Comparison of ENCODE assay signal across 1 cellular context in the genomic region with DNA sequence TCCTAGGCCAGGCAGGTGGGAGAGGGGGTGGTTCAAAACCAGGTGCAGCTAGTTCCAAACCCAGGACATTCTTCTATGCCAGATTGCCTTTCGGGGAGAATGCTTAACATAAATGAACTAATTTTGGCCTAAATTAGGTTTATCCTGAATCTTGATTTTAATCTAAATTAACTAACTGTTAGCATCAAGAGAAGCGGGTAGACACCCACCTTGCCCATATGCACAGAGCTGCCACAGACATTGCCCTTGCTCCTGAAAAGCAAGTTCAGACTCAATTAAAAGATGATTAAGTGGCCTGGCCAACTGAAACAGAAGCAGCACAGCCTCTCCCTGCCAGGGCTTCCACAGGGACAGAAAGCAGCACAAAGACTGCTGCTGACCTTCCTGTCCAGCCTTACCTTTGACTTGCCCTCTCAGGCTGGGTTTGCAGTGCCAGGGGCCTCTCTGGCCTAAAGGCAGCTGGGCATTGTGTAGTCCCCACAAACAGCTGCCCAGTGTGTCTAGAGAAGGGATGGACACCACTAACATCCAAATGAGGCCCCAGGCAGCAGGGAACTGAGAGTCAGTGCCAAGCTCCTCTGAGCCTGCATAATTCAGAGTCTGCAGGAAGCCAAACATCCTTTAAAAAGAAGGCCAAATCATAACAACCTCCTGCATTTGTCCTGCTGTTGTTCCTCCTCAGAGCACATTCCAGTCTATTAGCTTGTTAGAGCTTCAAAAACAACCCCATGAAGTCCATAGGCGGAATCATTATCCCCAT.
TF ChIP-seq lines count a peak whose summit lies in the region.

No MANE protein-coding gene starts in this region.

TF ChIP-seq in IMR-90, 13 proteins besides CTCF, POLR2A, EP300 and RAD21:
- TF ChIP-seq MXI1 (IDR thresholded peaks at IDR 0.05; ENCODE audit: borderline replicate concordance, low read depth, low read length) = no peak
- TF ChIP-seq, protein P1, sequence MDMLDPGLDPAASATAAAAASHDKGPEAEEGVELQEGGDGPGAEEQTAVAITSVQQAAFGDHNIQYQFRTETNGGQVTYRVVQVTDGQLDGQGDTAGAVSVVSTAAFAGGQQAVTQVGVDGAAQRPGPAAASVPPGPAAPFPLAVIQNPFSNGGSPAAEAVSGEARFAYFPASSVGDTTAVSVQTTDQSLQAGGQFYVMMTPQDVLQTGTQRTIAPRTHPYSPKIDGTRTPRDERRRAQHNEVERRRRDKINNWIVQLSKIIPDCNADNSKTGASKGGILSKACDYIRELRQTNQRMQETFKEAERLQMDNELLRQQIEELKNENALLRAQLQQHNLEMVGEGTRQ (IDR thresholded peaks at IDR 0.05; ENCODE audit: low read depth, low read length) = no peak
- no peak for TF ChIP-seq CEBPB (IDR thresholded peaks at IDR 0.05; ENCODE audit: low read depth, low read length)
- TF ChIP-seq FOS (IDR thresholded peaks at IDR 0.05; ENCODE audit: low read depth, low read length) = no peak
- TF ChIP-seq, protein P2, sequence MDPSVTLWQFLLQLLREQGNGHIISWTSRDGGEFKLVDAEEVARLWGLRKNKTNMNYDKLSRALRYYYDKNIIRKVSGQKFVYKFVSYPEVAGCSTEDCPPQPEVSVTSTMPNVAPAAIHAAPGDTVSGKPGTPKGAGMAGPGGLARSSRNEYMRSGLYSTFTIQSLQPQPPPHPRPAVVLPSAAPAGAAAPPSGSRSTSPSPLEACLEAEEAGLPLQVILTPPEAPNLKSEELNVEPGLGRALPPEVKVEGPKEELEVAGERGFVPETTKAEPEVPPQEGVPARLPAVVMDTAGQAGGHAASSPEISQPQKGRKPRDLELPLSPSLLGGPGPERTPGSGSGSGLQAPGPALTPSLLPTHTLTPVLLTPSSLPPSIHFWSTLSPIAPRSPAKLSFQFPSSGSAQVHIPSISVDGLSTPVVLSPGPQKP (IDR thresholded peaks at IDR 0.05; ENCODE audit: borderline replicate concordance, low read depth, low read length) = no peak
- TF ChIP-seq MAFK (IDR thresholded peaks at IDR 0.05; ENCODE audit: low read depth, low read length) = no peak
